Comparison of ENCODE assay signal across 16 cellular contexts in the genomic region with DNA sequence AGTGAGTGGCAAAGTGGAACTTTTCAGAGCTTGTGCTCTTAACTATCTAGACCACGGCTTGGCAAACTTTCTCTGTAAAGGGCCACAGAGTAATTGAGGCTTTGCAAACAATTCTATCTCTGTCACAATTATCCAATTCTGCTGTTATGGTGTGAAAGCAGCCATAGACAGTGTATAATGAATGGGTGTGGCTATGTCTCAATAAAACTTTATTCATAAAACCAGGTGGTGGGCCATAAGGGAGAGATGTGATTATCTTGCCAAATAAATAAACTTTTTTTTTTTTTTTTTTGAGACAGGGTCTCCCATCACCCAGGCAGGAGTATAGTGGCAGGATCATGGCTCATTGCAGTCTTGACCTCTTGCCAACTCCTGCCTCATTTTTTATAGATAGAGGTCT.
"Had no signal": no experiment of that assay in that cellular context is flagged by ENCODE, and none has a peak within 500 bp of the region (broad histone marks: within the 10 kb centered on the region; RNA-seq: fewer than 3 reads in every experiment).

No MANE protein-coding gene starts in this region.

- H3K4me3 Mint-ChIP-seq: activated CD8-positive, alpha-beta memory T cell treated with anti-CD3 and anti-CD28 coated beads, Interleukin-2, amount 10 ng/mL, durations not matched to agents 7 days and 5 days; activated T-cell treated with anti-CD3 and anti-CD28 coated beads, Interleukin-2, amount 50 U/mL, for 4 hours; natural killer cell treated with Interleukin-12 subunit alpha and Interleukin-12 subunit beta and Interleukin-15 and Interleukin-18, amount 100 ng/mL, for 72 hours; stimulated activated naive B cell treated with anti-CD40 and anti-IgM and Interleukin-4, amounts not matched to agents 10 μg/mL and 1 μg/mL and 100 μg/mL, for 72 hours had no signal

- H3K27me3 Mint-ChIP-seq: activated CD8-positive, alpha-beta memory T cell treated with anti-CD3 and anti-CD28 coated beads, Interleukin-2, amount 10 ng/mL, durations not matched to agents 7 days and 5 days; natural killer cell treated with Interleukin-12 subunit alpha and Interleukin-12 subunit beta and Interleukin-15 and Interleukin-18, amount 100 ng/mL, for 72 hours; progenitor cell of endocrine pancreas; stimulated activated naive B cell treated with anti-CD40 and anti-IgM and Interleukin-4, amounts not matched to agents 10 μg/mL and 1 μg/mL and 100 μg/mL, for 72 hours had no signal

- H3K27ac Mint-ChIP-seq: progenitor cell of endocrine pancreas; stimulated activated naive B cell treated with anti-CD40 and anti-IgM and Interleukin-4, amounts not matched to agents 10 μg/mL and 1 μg/mL and 100 μg/mL, for 72 hours had no signal

- H3K9me3 Mint-ChIP-seq: activated T-cell treated with anti-CD3 and anti-CD28 coated beads, Interleukin-2, amount 50 U/mL, for 4 hours; natural killer cell treated with Interleukin-12 subunit alpha and Interleukin-12 subunit beta and Interleukin-15 and Interleukin-18, amount 100 ng/mL, for 72 hours; stimulated activated naive B cell treated with anti-CD40 and anti-IgM and Interleukin-4, amounts not matched to agents 10 μg/mL and 1 μg/mL and 100 μg/mL, for 72 hours had no signal

- DNase-seq: activated CD8-positive, alpha-beta memory T cell treated with anti-CD3 and anti-CD28 coated beads, Interleukin-2, amount 10 ng/mL, durations not matched to agents 7 days and 5 days; activated T-cell treated with anti-CD3 and anti-CD28 coated beads, Interleukin-2, amount 50 U/mL, for 4 hours; aorta; cortex of kidney; effector memory CD4-positive, alpha-beta T cell; foreskin keratinocyte; glutamatergic neuron; hypothalamus; mesendoderm; nucleus accumbens; stimulated activated CD4-positive, alpha-beta T cell treated with anti-CD3 and anti-CD28 coated beads, Interleukin-2, amount 100 ng/mL, for 48 hours; stimulated activated naive B cell treated with anti-CD40 and anti-IgM and Interleukin-4, amounts not matched to agents 10 μg/mL and 1 μg/mL and 100 μg/mL, for 72 hours; transverse colon; WERI-Rb-1 had no signal

- ATAC-seq: activated CD8-positive, alpha-beta memory T cell treated with anti-CD3 and anti-CD28 coated beads, Interleukin-2, amount 10 ng/mL, durations not matched to agents 7 days and 5 days; foreskin keratinocyte; natural killer cell treated with Interleukin-12 subunit alpha and Interleukin-12 subunit beta and Interleukin-15 and Interleukin-18, amount 100 ng/mL, for 72 hours; stimulated activated naive B cell treated with anti-CD40 and anti-IgM and Interleukin-4, amounts not matched to agents 10 μg/mL and 1 μg/mL and 100 μg/mL, for 72 hours had no signal

- H3K36me3 Mint-ChIP-seq: stimulated activated naive B cell treated with anti-CD40 and anti-IgM and Interleukin-4, amounts not matched to agents 10 μg/mL and 1 μg/mL and 100 μg/mL, for 72 hours had no signal
